Comparison of ENCODE assay signal across 13 cellular contexts in the genomic region with DNA sequence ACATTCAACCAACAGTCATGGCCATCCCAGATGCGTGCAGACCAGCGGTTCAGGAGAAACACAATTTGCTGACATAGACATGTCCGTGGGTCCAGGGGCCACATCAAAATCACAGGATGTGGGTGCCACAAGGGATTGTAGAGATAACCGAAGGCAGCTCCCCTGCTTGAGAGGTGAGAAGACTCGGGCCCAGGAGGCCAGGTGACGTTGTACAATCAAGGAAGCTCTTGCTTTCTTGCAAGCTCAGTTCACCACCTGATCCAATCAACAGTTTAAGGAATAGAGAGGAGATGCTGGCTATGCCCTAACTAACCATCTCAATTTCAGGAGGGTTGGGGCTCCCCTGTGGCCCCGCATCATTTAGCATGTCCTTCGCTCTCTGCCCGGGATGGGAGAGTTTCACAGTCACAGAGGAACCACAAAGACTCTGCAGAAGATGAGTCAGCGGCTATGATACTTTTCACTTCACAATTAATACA. TPM values are rescaled to one million over a fixed set of nuclear protein-coding genes. Genes with fewer than 3 reads are reported as not detected.
DNase-seq lines count a peak whose midpoint lies in the region; ATAC-seq, FAIRE-seq and TF ChIP-seq lines count a peak whose summit lies in the region.
"Had no signal": no experiment of that assay in that cellular context is flagged by ENCODE, and none has a peak within 500 bp of the region (broad histone marks: within the 10 kb centered on the region; RNA-seq: fewer than 3 reads in every experiment).

No MANE protein-coding gene starts in this region.

- no peaks in the 10 kb centered on the region for H3K79me2 ChIP-seq in GM12878 (ENCODE audit: control insufficient read depth, insufficient read depth, low read length)
- H3K79me2 ChIP-seq: hepatocyte had no signal

- 18% methylated on average over 10 of the region's 10 CpGs for WGBS in GM12878 (ENCODE audit: insufficient coverage, insufficient replicate concordance, low lambda C conversion rate, missing lambda C conversion rate)

- POLR2A ChIA-PET in GM10248 (lab: Yijun Ruan, JAX), result interaction anchor here (0.6 to 1.2 kb wide), 2 partner anchors 16 to 1282 kb away, joined by 3 to 4 read pairs; no protein-coding TSS in a partner anchor
- POLR2A ChIA-PET in GM12878 (lab: Charles Lee), result interaction anchor here (1.0 to 3.3 kb wide), 12 partner anchors 7 to 137 kb away, joined by 3 to 27 read pairs (median 7); no protein-coding TSS in a partner anchor

- peak overlapping the region; percentile 89 for H3K27ac ChIP-seq in GM12878 (ENCODE audit: control insufficient read depth, insufficient read depth)
- H3K27ac ChIP-seq: cardiac muscle cell, hepatocyte, neural progenitor cell had no signal

- DNase-seq in GM10248 (ENCODE audit: extremely low spot score) (peak; percentile 63), NB4 (ENCODE audit: low read depth) (peak; percentile 62), GM12878 (ENCODE audit: low read depth, low spot score) (peak; percentile 79), NCI-H146 treated with DMSO at 0.1 percent for 48 hours (lab: John Stamatoyannopoulos, UW; ENCODE audit: unreplicated experiment) (no peak), SIG-M5 (lab: John Stamatoyannopoulos, UW) (no peak), GM19240 (ENCODE audit: insufficient read length, low spot score) (no peak)
- DNase-seq: EL, NCI-H2107 had no signal

- in situ Hi-C loops in GM12878 (cut with MboI), result no loop called here

- peak overlapping the region; percentile 35; the same call in 1 of the 2 replicates for H2AFZ ChIP-seq in GM12878 (ENCODE audit: control insufficient read depth, low read depth, low read length)
- H2AFZ ChIP-seq: hepatocyte, neural progenitor cell had no signal

- H3K9me3 ChIP-seq in GM12878 (replicated peaks; ENCODE audit: control insufficient read depth, insufficient read depth, low read length), result peaks cover 9% of the 10 kb centered on the region; the same call in 2 of the 3 replicates

- TF ChIP-seq POLR2A in NB4 (IDR thresholded peaks at IDR 0.05; ENCODE audit: extremely low read depth, insufficient read length), result no peak
- peak; percentile 20; the same call in 1 of the 2 replicates for TF ChIP-seq POLR2A in GM12878 (IDR thresholded peaks at IDR 0.05; ENCODE audit: low read depth, low read length)

- TF ChIP-seq CTCF in GM10248 (IDR thresholded peaks at IDR 0.05; ENCODE audit: control extremely low read depth, extremely low read depth, low read depth, missing control alignments) (no peak), NB4 (IDR thresholded peaks at IDR 0.05; ENCODE audit: low read depth, low read length) (no peak), GM12878 (IDR thresholded peaks at IDR 0.05 in 2 of 3, conservative IDR thresholded peaks at IDR 0.05 in 1 of 3; ENCODE audit: control insufficient read depth in 2 of 3, extremely low read depth in 1 of 3, insufficient read depth in 1 of 3, low read depth in 3 of 3, low read length in 3 of 3) (no peak)

- H4K20me1 ChIP-seq in GM12878 (ENCODE audit: control insufficient read depth, insufficient read depth), result no peaks in the 10 kb centered on the region

- peaks cover 53% of the 10 kb centered on the region for H3K4me1 ChIP-seq in GM12878 (ENCODE audit: control insufficient read depth, insufficient read depth, low read length)
- H3K4me1 ChIP-seq: neural progenitor cell had no signal

- intact Hi-C loops in GM12878 (cut with micrococcal nuclease; ENCODE audit: unreplicated experiment), result loop anchor here (1.0 kb wide), 1 partner anchor 8 kb away; no protein-coding TSS in a partner anchor

- SMC1A ChIA-PET in GM12878 (lab: Charles Lee; ENCODE audit: uncharacterized antibody, unreplicated experiment), result interaction anchor here (1.0 to 9.4 kb wide), 24 partner anchors 7 to 278 kb away, joined by 3 to 124 read pairs (median 8); no protein-coding TSS in a partner anchor

- ATAC-seq in GM21515 (IDR thresholded peaks at IDR 0.05; ENCODE audit: unreplicated experiment), result peak; percentile 39
- peak; percentile 84 for ATAC-seq in GM12878
- no peak for ATAC-seq in HG02571 (IDR thresholded peaks at IDR 0.05; ENCODE audit: unreplicated experiment)

- FAIRE-seq in GM12878 (lab: Jason Lieb, UNC), result peak; percentile 69

- no peaks in the 10 kb centered on the region for H3K36me3 ChIP-seq in GM12878 (ENCODE audit: control insufficient read depth in 2 of 2, insufficient read depth in 2 of 2, low read length in 1 of 2)
- H3K36me3 ChIP-seq: cardiac muscle cell, neural progenitor cell had no signal

- 0 out of 4 replicates have a peak, but pooled peaks of 1 of the 2 experiments have one; percentile 34 for TF ChIP-seq EP300 in GM12878 (IDR thresholded peaks at IDR 0.05; ENCODE audit: borderline replicate concordance in 1 of 2, control insufficient read depth in 1 of 2, low read depth in 2 of 2, low read length in 2 of 2)

- no TSS peak for BruUV-seq in GM12878 (replicated peaks; lab: Mats Ljungman, UMichigan)

- H3K4me2 ChIP-seq in GM12878 (ENCODE audit: control insufficient read depth, insufficient read depth), result peak overlapping the region; percentile 70
- H3K4me2 ChIP-seq: hepatocyte, neural progenitor cell had no signal

- RAD21 ChIA-PET in GM12878 (lab: Charles Lee; ENCODE audit: unreplicated experiment), result interaction anchor here (0.7 to 7.2 kb wide), 32 partner anchors 8 to 185 kb away, joined by 3 to 81 read pairs (median 4); a partner anchor contains a TSS

- TF ChIP-seq RAD21 in GM12878 (IDR thresholded peaks at IDR 0.05; ENCODE audit: insufficient read depth, low read depth, low read length), result peak; percentile 14; the same call in 1 of the 2 replicates

- no peak overlapping the region for H3K4me3 ChIP-seq in NB4 (ENCODE audit: low read depth, low read length)
- peak overlapping the region; percentile 44 for H3K4me3 ChIP-seq in GM12878
- H3K4me3 ChIP-seq: cardiac muscle cell, hepatocyte, neural progenitor cell had no signal

- H3K27me3 ChIP-seq in GM12878 (replicated peaks in 1 of 2; ENCODE audit: control insufficient read depth in 2 of 2, insufficient read depth in 2 of 2, low read length in 1 of 2), result no peaks in the 10 kb centered on the region
- H3K27me3 ChIP-seq: hepatocyte, neural progenitor cell had no signal

- CTCF ChIA-PET in GM10248 (lab: Yijun Ruan, JAX), result interaction anchor here (0.7 to 5.1 kb wide), 12 partner anchors 11 to 113 kb away, joined by 3 to 25 read pairs (median 4); a partner anchor contains a TSS
- CTCF ChIA-PET in GM12878 (lab: Yijun Ruan, JAX), result interaction anchor here (0.7 to 3.8 kb wide), 16 partner anchors 8 to 161 kb away, joined by 3 to 19 read pairs (median 6); no protein-coding TSS in a partner anchor

- peak overlapping the region; percentile 66 for H3K9ac ChIP-seq in GM12878 (ENCODE audit: control insufficient read depth, insufficient read depth, low read length)
- H3K9ac ChIP-seq: neural progenitor cell had no signal

RNA-seq across cellular contexts. Expression of a gene that starts 19.5 kb away (rescaled TPM):
- total RNA-seq in GM12878 (2013; cell fraction: nucleolus; rRNA removed), result 1.8 and 1.9 TPM in 2 replicates
- total RNA-seq in GM12878 (2014; rRNA removed), result 0.05 and 0.17 TPM in 2 replicates
- 0.05 and 0.13 TPM in 2 replicates for total RNA-seq in GM12878 (2014; rRNA removed; fragmentation: Illumina TruSeq; extraction: Trizol)
- total RNA-seq in GM12878 (2021), result 0.27 and 0.28 TPM in 2 replicates
- 0.16 TPM for polyA plus RNA-seq in GM12878 (2011; ENCODE audit: low read depth)
- 0.16 and 0.33 TPM in 2 replicates for polyA plus RNA-seq in GM12878 (2011; rRNA removed)
- 0.36 and 0.57 TPM in 2 replicates for polyA plus RNA-seq in GM12878 (2011; cell fraction: cytosol; rRNA removed)
- 1.8 and 2.2 TPM in 2 replicates for polyA plus RNA-seq in GM12878 (2011; cell fraction: nucleus; rRNA removed)
- polyA plus RNA-seq in GM12878 (2012), result 0.26 and 0.59 TPM in 2 replicates
- polyA plus RNA-seq in GM12878 (2014; fragmentation: Illumina TruSeq; extraction: Trizol), result 0.17 and 0.21 TPM in 2 replicates
- polyA plus RNA-seq in GM12878 (2014; fragmentation: Nextera tagmentation; extraction: Ambion mirVana), result under 1 TPM in 1 of 2 experiments, not detected in 1; 0.04 TPM
- 0.20 and 0.23 TPM in 2 replicates for polyA plus RNA-seq in GM12878 (2014; rRNA removed)
- under 1 TPM; 0.26 to 0.39 TPM for polyA plus RNA-seq in GM12878 (2016; fragmentation: Nextera tagmentation; extraction: Ambion mirVana)
- 0.72 TPM in 1 of 2 replicates, not detected in the other for polyA minus RNA-seq in GM12878 (2011; rRNA and poly(A)+ RNA removed)
- polyA minus RNA-seq in GM12878 (2011; cell fraction: cytosol; rRNA and poly(A)+ RNA removed), result 0.73 TPM in 1 of 2 replicates, not detected in the other
- polyA minus RNA-seq in GM12878 (2011; cell fraction: nucleus; rRNA and poly(A)+ RNA removed), result 0.73 and 0.86 TPM in 2 replicates
- total RNA-seq: cardiac muscle cell, hepatocyte had no signal
- polyA plus RNA-seq: cardiac muscle cell, hepatocyte had no signal

RNA-seq across cellular contexts. Expression of a gene that starts 27.4 kb away (rescaled TPM):
- 4.1 and 4.2 TPM in 2 replicates for total RNA-seq in GM12878 (2013; cell fraction: nucleolus; rRNA removed)
- total RNA-seq in GM12878 (2014; rRNA removed) (0.65 and 1.4 TPM in 2 replicates), GM12878 (2014; rRNA removed; fragmentation: Illumina TruSeq; extraction: Trizol) (0.63 and 0.83 TPM in 2 replicates), GM12878 (2021) (0.90 and 1.2 TPM in 2 replicates)
- 13.4 TPM for polyA plus RNA-seq in GM12878 (2011; ENCODE audit: low read depth)
- polyA plus RNA-seq in GM12878 (2011; rRNA removed) (not detected in 2 replicates), GM12878 (2014; fragmentation: Illumina TruSeq; extraction: Trizol) (0.17 and 0.51 TPM in 2 replicates), GM12878 (2014; fragmentation: Nextera tagmentation; extraction: Ambion mirVana) (1 to 10 TPM in 1 of 2 experiments, under 1 TPM in 1; 0.82 to 1.5 TPM), GM12878 (2014; rRNA removed) (0.51 and 1.3 TPM in 2 replicates), GM12878 (2016; fragmentation: Nextera tagmentation; extraction: Ambion mirVana) (under 1 TPM; 0.56 to 0.59 TPM)
- polyA plus RNA-seq in GM12878 (2011; cell fraction: cytosol; rRNA removed), result 0.03 TPM in 1 of 2 replicates, not detected in the other
- 0.13 TPM in 1 of 2 replicates, not detected in the other for polyA plus RNA-seq in GM12878 (2011; cell fraction: nucleus; rRNA removed)
- polyA plus RNA-seq in GM12878 (2012), result 16.4 and 22.8 TPM in 2 replicates
- 0.10 TPM in 1 of 2 replicates, not detected in the other for polyA minus RNA-seq in GM12878 (2011; rRNA and poly(A)+ RNA removed)
- polyA minus RNA-seq in GM12878 (2011; cell fraction: cytosol; rRNA and poly(A)+ RNA removed), result 1.6 TPM in 1 of 2 replicates, not detected in the other
- polyA minus RNA-seq in GM12878 (2011; cell fraction: nucleus; rRNA and poly(A)+ RNA removed), result not detected in 2 replicates
- total RNA-seq: cardiac muscle cell had no signal
- polyA plus RNA-seq: cardiac muscle cell had no signal

RNA-seq across cellular contexts. Expression of a gene that starts 56.9 kb away (rescaled TPM):
- not detected in 2 replicates for total RNA-seq in GM12878 (2013; cell fraction: nucleolus; rRNA removed)
- total RNA-seq in GM12878 (2014; rRNA removed), result not detected in 2 replicates
- not detected in 2 replicates for total RNA-seq in GM12878 (2014; rRNA removed; fragmentation: Illumina TruSeq; extraction: Trizol)
- 0.40 TPM in 1 of 2 replicates, not detected in the other for total RNA-seq in GM12878 (2021)
- not detected for polyA plus RNA-seq in GM12878 (2011; ENCODE audit: low read depth)
- polyA plus RNA-seq in GM12878 (2011; rRNA removed), result not detected in 2 replicates
- not detected in 2 replicates for polyA plus RNA-seq in GM12878 (2011; cell fraction: cytosol; rRNA removed)
- polyA plus RNA-seq in GM12878 (2011; cell fraction: nucleus; rRNA removed), result not detected in 2 replicates
- not detected in 2 replicates for polyA plus RNA-seq in GM12878 (2012)
- polyA plus RNA-seq in GM12878 (2014; fragmentation: Illumina TruSeq; extraction: Trizol), result not detected in 2 replicates
- polyA plus RNA-seq in GM12878 (2014; fragmentation: Nextera tagmentation; extraction: Ambion mirVana), result under 1 TPM in 1 of 2 experiments, not detected in 1; 0.13 TPM
- 0.24 TPM in 1 of 2 replicates, not detected in the other for polyA plus RNA-seq in GM12878 (2014; rRNA removed)
- polyA plus RNA-seq in GM12878 (2016; fragmentation: Nextera tagmentation; extraction: Ambion mirVana), result not detected
- not detected in 2 replicates for polyA minus RNA-seq in GM12878 (2011; rRNA and poly(A)+ RNA removed)
- not detected in 2 replicates for polyA minus RNA-seq in GM12878 (2011; cell fraction: cytosol; rRNA and poly(A)+ RNA removed)
- polyA minus RNA-seq in GM12878 (2011; cell fraction: nucleus; rRNA and poly(A)+ RNA removed), result not detected in 2 replicates
- total RNA-seq: cardiac muscle cell had no signal
- polyA plus RNA-seq: cardiac muscle cell had no signal

Comparison
In these comparisons a context has a peak if more than half of its experiments do, and no peak if none do; other contexts are left out.
1. DNase-seq: peak in GM10248 (single experiment), NB4 (single experiment) and GM12878 (single experiment); none in NCI-H146 treated with DMSO at 0.1 percent for 48 hours (single experiment), SIG-M5 (single experiment) and GM19240 (single experiment).